Comparison of ENCODE assay signal across 20 cellular contexts in the genomic region with DNA sequence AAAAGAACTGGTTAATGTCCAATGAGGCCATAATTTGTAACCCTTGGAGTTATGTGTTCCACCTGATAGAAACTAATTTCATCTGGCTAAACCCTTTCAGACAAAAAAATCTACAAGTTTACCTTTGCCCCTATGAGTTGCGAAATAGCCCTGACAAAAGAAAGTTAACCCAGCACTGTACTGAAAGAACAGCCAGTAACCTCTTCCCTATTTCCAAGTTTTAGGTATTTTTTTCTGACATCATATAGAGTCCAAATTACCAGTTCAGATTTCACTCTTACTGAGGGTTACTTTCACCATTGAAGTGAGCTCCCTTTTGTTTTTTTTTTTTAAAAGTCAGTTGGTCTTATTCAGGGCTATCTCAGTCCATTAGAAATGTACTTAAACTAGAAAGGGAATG. TPM values are rescaled to one million over a fixed set of nuclear protein-coding genes. Genes with fewer than 3 reads are reported as not detected.
DNase-seq lines count a peak whose midpoint lies in the region; ATAC-seq and TF ChIP-seq lines count a peak whose summit lies in the region.
"Had no signal": no experiment of that assay in that cellular context is flagged by ENCODE, and none has a peak within 500 bp of the region (broad histone marks: within the 10 kb centered on the region; RNA-seq: fewer than 3 reads in every experiment).

No MANE protein-coding gene starts in this region.

- H3K36me3 Mint-ChIP-seq in neural progenitor cell: peaks cover 2% of the 10 kb centered on the region
- no peaks in the 10 kb centered on the region for H3K36me3 Mint-ChIP-seq in CD8-positive, alpha-beta T cell
- H3K36me3 Mint-ChIP-seq: activated naive CD4-positive, alpha-beta T cell treated with anti-CD3 and anti-CD28 coated beads, Interleukin-2, amount 10 ng/mL, durations not matched to agents 7 days and 5 days had no signal

- H3K9me3 Mint-ChIP-seq in neural progenitor cell: peaks cover 9% of the 10 kb centered on the region
- H3K9me3 Mint-ChIP-seq in CD8-positive, alpha-beta T cell: peaks cover 13% of the 10 kb centered on the region

- H3K4me1 ChIP-seq in trophoblast cell (ENCODE audit: control insufficient read depth in 1 of 2, insufficient read depth in 2 of 2, low read length in 2 of 2) (peaks cover 0 to 2% of the 10 kb centered on the region in 2 experiments), neural progenitor cell (peaks cover 28% of the 10 kb centered on the region)
- H3K4me1 ChIP-seq in CD8-positive, alpha-beta T cell (ENCODE audit: insufficient read depth, low read length): no peaks in the 10 kb centered on the region
- H3K4me1 ChIP-seq: colonic mucosa, pancreas, suprapubic skin had no signal

- H2BK120ac ChIP-seq in trophoblast cell (ENCODE audit: insufficient read depth, low read length, poor library complexity): no peak overlapping the region

- H3K9me3 ChIP-seq in trophoblast cell (ENCODE audit: insufficient read depth, low read depth, low read length): no peaks in the 10 kb centered on the region
- H3K9me3 ChIP-seq in neural progenitor cell (ENCODE audit: low read depth): no peaks in the 10 kb centered on the region
- no peaks in the 10 kb centered on the region for H3K9me3 ChIP-seq in CD8-positive, alpha-beta T cell (ENCODE audit: low read length)
- H3K9me3 ChIP-seq: colonic mucosa, pancreas, suprapubic skin had no signal

- intact Hi-C loops in CD8-positive, alpha-beta T cell (cut with DNase I, micrococcal nuclease): no loop called here

- no peak overlapping the region for H3K14ac ChIP-seq in trophoblast cell (ENCODE audit: low read length)

- POLR2A ChIA-PET in CD8-positive, alpha-beta T cell (lab: Charles Lee): no interaction called here

- H3F3A ChIP-seq in neural progenitor cell (ENCODE audit: low read depth): peaks cover 21% of the 10 kb centered on the region

- no peak overlapping the region for H3K4me3 Mint-ChIP-seq in neural progenitor cell
- no peak overlapping the region for H3K4me3 Mint-ChIP-seq in CD8-positive, alpha-beta T cell
- H3K4me3 Mint-ChIP-seq: activated naive CD4-positive, alpha-beta T cell treated with anti-CD3 and anti-CD28 coated beads, Interleukin-2, amount 10 ng/mL, durations not matched to agents 7 days and 5 days; H9; naive thymus-derived CD4-positive, alpha-beta T cell had no signal

- H2AK5ac ChIP-seq in trophoblast cell (ENCODE audit: low read length): no peak overlapping the region

- WGBS in trophoblast cell (ENCODE audit: extremely low coverage, insufficient coverage, insufficient read length): no CpG with 5 or more reads among the region's 1 CpG

- no peak overlapping the region for H3K4me2 ChIP-seq in trophoblast cell (ENCODE audit: low read length)
- no peak overlapping the region for H3K4me2 ChIP-seq in neural progenitor cell

- no peaks in the 10 kb centered on the region for H4K20me1 ChIP-seq in neural progenitor cell (ENCODE audit: low read depth)

- no peak overlapping the region for H3K27ac Mint-ChIP-seq in neural progenitor cell
- H3K27ac Mint-ChIP-seq in CD8-positive, alpha-beta T cell: no peak overlapping the region
- H3K27ac Mint-ChIP-seq: activated naive CD4-positive, alpha-beta T cell treated with anti-CD3 and anti-CD28 coated beads, Interleukin-2, amount 10 ng/mL, durations not matched to agents 7 days and 5 days had no signal

- peaks cover 11% of the 10 kb centered on the region for H3K4me1 Mint-ChIP-seq in neural progenitor cell
- no peaks in the 10 kb centered on the region for H3K4me1 Mint-ChIP-seq in CD8-positive, alpha-beta T cell (ENCODE audit: low read depth)

- no peak overlapping the region for H2AFZ ChIP-seq in trophoblast cell (ENCODE audit: insufficient read depth, low read length, poor library complexity)
- no peak overlapping the region for H2AFZ ChIP-seq in neural progenitor cell (replicated peaks)

- no peaks in the 10 kb centered on the region for H3K79me2 ChIP-seq in trophoblast cell (ENCODE audit: control insufficient read depth, insufficient read depth, low read length, poor library complexity)
- no peaks in the 10 kb centered on the region for H3K79me2 ChIP-seq in neural progenitor cell (ENCODE audit: low read depth)

- no peak overlapping the region for H4K91ac ChIP-seq in trophoblast cell (ENCODE audit: low read depth, low read length)

- H3K4ac ChIP-seq in trophoblast cell (ENCODE audit: low read depth, low read length): no peak overlapping the region

- no peak overlapping the region for H2BK12ac ChIP-seq in trophoblast cell (ENCODE audit: low read length)

- H3K4me3 ChIP-seq in trophoblast cell (ENCODE audit: low read depth, low read length) (no peak overlapping the region), neural progenitor cell (no peak overlapping the region)
- no peak overlapping the region for H3K4me3 ChIP-seq in CD8-positive, alpha-beta T cell (ENCODE audit: low read depth, low read length)
- H3K4me3 ChIP-seq: colonic mucosa, pancreas, suprapubic skin had no signal

- H4K8ac ChIP-seq in trophoblast cell (ENCODE audit: low read depth, low read length): no peak overlapping the region

- H3K79me1 ChIP-seq in trophoblast cell (ENCODE audit: low read length): peaks cover 2% of the 10 kb centered on the region

- no peak overlapping the region for H3K23ac ChIP-seq in trophoblast cell (ENCODE audit: low read length)

- no peak overlapping the region for H2BK5ac ChIP-seq in trophoblast cell (ENCODE audit: low read depth, low read length, poor library complexity)

- H3K9ac ChIP-seq in trophoblast cell (ENCODE audit: low read length): no peak overlapping the region
- no peak overlapping the region for H3K9ac ChIP-seq in neural progenitor cell

- H3K27me3 Mint-ChIP-seq in neural progenitor cell (ENCODE audit: insufficient read depth, low read depth): peaks cover 24% of the 10 kb centered on the region
- H3K27me3 Mint-ChIP-seq in CD8-positive, alpha-beta T cell (ENCODE audit: low read depth): peaks cover 9% of the 10 kb centered on the region
- H3K27me3 Mint-ChIP-seq: activated naive CD4-positive, alpha-beta T cell treated with anti-CD3 and anti-CD28 coated beads, Interleukin-2, amount 10 ng/mL, durations not matched to agents 7 days and 5 days had no signal

- TF ChIP-seq CTCF in neural progenitor cell (IDR thresholded peaks at IDR 0.05): no peak
- TF ChIP-seq CTCF in CD8-positive, alpha-beta T cell (IDR thresholded peaks at IDR 0.05): no peak

- peak; percentile 56 for DNase-seq in SKM-1 treated with dmso at 0.1 percent for 144 hours (lab: John Stamatoyannopoulos, UW; ENCODE audit: unreplicated experiment)
- DNase-seq in trophoblast cell: peak; percentile 13 to 59
- no peak for DNase-seq in neural progenitor cell (ENCODE audit: low spot score)
- DNase-seq in islet precursor cell: no peak
- DNase-seq in CD8-positive, alpha-beta T cell: no peak
- DNase-seq: activated CD4-positive, alpha-beta T cell treated with anti-CD3 and anti-CD28 coated beads, Interleukin-2, amount 50 U/mL, for 1 hour; activated naive CD4-positive, alpha-beta T cell treated with anti-CD3 and anti-CD28 coated beads, Interleukin-2, amount 10 ng/mL, durations not matched to agents 7 days and 5 days; Calu3; colonic mucosa; H9; hippocampal formation; mesenchymal stem cell; naive thymus-derived CD4-positive, alpha-beta T cell; NCI-H2227 treated with DMSO at 0.1 percent for 48 hours; pancreas; stimulated activated CD4-positive, alpha-beta T cell treated with anti-CD3 and anti-CD28 coated beads, Interleukin-4, amount 100 ng/mL, for 1 hour had no signal

- H3K36me3 ChIP-seq in trophoblast cell (ENCODE audit: control insufficient read depth in 1 of 2, insufficient read depth in 2 of 2, low read length in 2 of 2) (no peaks in the 10 kb centered on the region), neural progenitor cell (no peaks in the 10 kb centered on the region)
- no peaks in the 10 kb centered on the region for H3K36me3 ChIP-seq in CD8-positive, alpha-beta T cell (ENCODE audit: insufficient read depth, low read length)
- H3K36me3 ChIP-seq: colonic mucosa, pancreas, suprapubic skin had no signal

- H3K18ac ChIP-seq in trophoblast cell (ENCODE audit: low read length): no peak overlapping the region

- H3K27me3 ChIP-seq in trophoblast cell (ENCODE audit: insufficient read depth, low read length) (no peaks in the 10 kb centered on the region), neural progenitor cell (no peaks in the 10 kb centered on the region)
- H3K27me3 ChIP-seq in CD8-positive, alpha-beta T cell (ENCODE audit: insufficient read depth, low read length): no peaks in the 10 kb centered on the region
- H3K27me3 ChIP-seq: colonic mucosa, pancreas, suprapubic skin had no signal

- CTCF ChIA-PET in CD8-positive, alpha-beta T cell (lab: Charles Lee): no interaction called here

- no peak overlapping the region for H4K12ac ChIP-seq in trophoblast cell (ENCODE audit: low read depth, low read length)

- no peak overlapping the region for H3K27ac ChIP-seq in trophoblast cell (ENCODE audit: low read depth, low read length)
- H3K27ac ChIP-seq in neural progenitor cell: no peak overlapping the region
- no peak overlapping the region for H3K27ac ChIP-seq in CD8-positive, alpha-beta T cell (ENCODE audit: low read depth, low read length)
- H3K27ac ChIP-seq: colonic mucosa, pancreas, RWPE1, suprapubic skin had no signal

- ATAC-seq in GM18870 (IDR thresholded peaks at IDR 0.05; ENCODE audit: unreplicated experiment) (peak; percentile 45), HG02623 (IDR thresholded peaks at IDR 0.05; ENCODE audit: unreplicated experiment) (peak; percentile 38)
- no peak for ATAC-seq in CD8-positive, alpha-beta T cell
- ATAC-seq: naive thymus-derived CD4-positive, alpha-beta T cell; pancreas had no signal

RNA-seq across cellular contexts. Expression of gene PTPRG, which starts 42.8 kb away (rescaled TPM):
- polyA plus RNA-seq in trophoblast cell (2013): 11.0 and 11.9 TPM in 2 replicates
- total RNA-seq in neural progenitor cell (ENCODE audit: low replicate concordance): 65.1 and 65.3 TPM in 2 replicates
- total RNA-seq in CD8-positive, alpha-beta T cell: not detected
- polyA plus RNA-seq: naive thymus-derived CD4-positive, alpha-beta T cell had no signal

Comparison
In these comparisons a context has a peak if more than half of its experiments do, and no peak if none do; other contexts are left out.
1. DNase-seq: peak in SKM-1 treated with dmso at 0.1 percent for 144 hours (single experiment) and trophoblast cell (2 of 2); none in neural progenitor cell (single experiment), islet precursor cell (single experiment) and CD8-positive, alpha-beta T cell (0 of 7).
2. RNA of gene PTPRG, which starts 42.8 kb away (total RNA-seq): 65.1 to 65.3 TPM in neural progenitor cell; not detected in CD8-positive, alpha-beta T cell; every median in the first group is over 10 times any median in the second.